ENCODE assay signal across 2 cellular contexts in genomic region chr11:127106938-127107337, GRCh38.
TF ChIP-seq lines count a peak whose summit lies in the region.

No MANE protein-coding gene starts in this region.

TF ChIP-seq in liver, 16 proteins besides CTCF, POLR2A, EP300 and RAD21:
- TF ChIP-seq HNF4A (conservative IDR thresholded peaks at IDR 0.05) (no peak), GABPA (IDR thresholded peaks at IDR 0.05 in 1 of 2, conservative IDR thresholded peaks at IDR 0.05 in 1 of 2) (no peak), JUND (IDR thresholded peaks at IDR 0.05) (no peak), FOXA2 (IDR thresholded peaks at IDR 0.05) (no peak), SP1 (IDR thresholded peaks at IDR 0.05) (no peak), YY1 (IDR thresholded peaks at IDR 0.05) (no peak), HNF4G (IDR thresholded peaks at IDR 0.05) (no peak), ATF3 (IDR thresholded peaks at IDR 0.05) (no peak), MAX (IDR thresholded peaks at IDR 0.05) (no peak), TAF1 (conservative IDR thresholded peaks at IDR 0.05) (no peak), REST (IDR thresholded peaks at IDR 0.05) (no peak), ZBTB33 (IDR thresholded peaks at IDR 0.05) (no peak), EGR1 (IDR thresholded peaks at IDR 0.05; ENCODE audit: low read depth in 2 of 2) (no peak), RXRA (IDR thresholded peaks at IDR 0.05) (no peak), FOXA1 (IDR thresholded peaks at IDR 0.05) (no peak)
TF ChIP-seq in liver: peak in this region for 0.

TF ChIP-seq in HepG2, 621 proteins besides CTCF, POLR2A, EP300 and RAD21:
- TF ChIP-seq ZNF225 (CRISPR knock-in tag; IDR thresholded peaks at IDR 0.05) (no peak), ZNF784 (CRISPR knock-in tag; IDR thresholded peaks at IDR 0.05; ENCODE audit: borderline replicate concordance) (no peak), FIP1L1 (IDR thresholded peaks at IDR 0.05; ENCODE audit: borderline replicate concordance, insufficient read depth, low read depth, low read length) (no peak), KMT2A (CRISPR knock-in tag; IDR thresholded peaks at IDR 0.05) (no peak), EEA1 (CRISPR knock-in tag; IDR thresholded peaks at IDR 0.05; ENCODE audit: borderline replicate concordance) (no peak), ZNF570 (CRISPR knock-in tag; IDR thresholded peaks at IDR 0.05; ENCODE audit: borderline replicate concordance) (no peak), BCL3 (CRISPR knock-in tag; IDR thresholded peaks at IDR 0.05) (no peak), ZNF326 (CRISPR knock-in tag; IDR thresholded peaks at IDR 0.05; ENCODE audit: borderline replicate concordance) (no peak), ZBTB8A (CRISPR knock-in tag; IDR thresholded peaks at IDR 0.05; ENCODE audit: borderline replicate concordance, low read depth) (no peak), MIXL1 (CRISPR knock-in tag; IDR thresholded peaks at IDR 0.05) (no peak), KLF15 (CRISPR knock-in tag; IDR thresholded peaks at IDR 0.05; ENCODE audit: borderline replicate concordance) (no peak), PAXIP1 (CRISPR knock-in tag; conservative IDR thresholded peaks at IDR 0.05) (no peak), HDAC1 (CRISPR knock-in tag; IDR thresholded peaks at IDR 0.05) (no peak), ZFY (CRISPR knock-in tag; IDR thresholded peaks at IDR 0.05) (no peak), NR2C2 (CRISPR knock-in tag; IDR thresholded peaks at IDR 0.05; ENCODE audit: borderline replicate concordance) (no peak), ZNF260 (CRISPR knock-in tag; IDR thresholded peaks at IDR 0.05; ENCODE audit: borderline replicate concordance, low read depth) (no peak), MAFG (CRISPR knock-in tag; IDR thresholded peaks at IDR 0.05) (no peak), CC2D1A (CRISPR knock-in tag; IDR thresholded peaks at IDR 0.05) (no peak)
